ENCODE assay signal across 8 cellular contexts in the genomic region with DNA sequence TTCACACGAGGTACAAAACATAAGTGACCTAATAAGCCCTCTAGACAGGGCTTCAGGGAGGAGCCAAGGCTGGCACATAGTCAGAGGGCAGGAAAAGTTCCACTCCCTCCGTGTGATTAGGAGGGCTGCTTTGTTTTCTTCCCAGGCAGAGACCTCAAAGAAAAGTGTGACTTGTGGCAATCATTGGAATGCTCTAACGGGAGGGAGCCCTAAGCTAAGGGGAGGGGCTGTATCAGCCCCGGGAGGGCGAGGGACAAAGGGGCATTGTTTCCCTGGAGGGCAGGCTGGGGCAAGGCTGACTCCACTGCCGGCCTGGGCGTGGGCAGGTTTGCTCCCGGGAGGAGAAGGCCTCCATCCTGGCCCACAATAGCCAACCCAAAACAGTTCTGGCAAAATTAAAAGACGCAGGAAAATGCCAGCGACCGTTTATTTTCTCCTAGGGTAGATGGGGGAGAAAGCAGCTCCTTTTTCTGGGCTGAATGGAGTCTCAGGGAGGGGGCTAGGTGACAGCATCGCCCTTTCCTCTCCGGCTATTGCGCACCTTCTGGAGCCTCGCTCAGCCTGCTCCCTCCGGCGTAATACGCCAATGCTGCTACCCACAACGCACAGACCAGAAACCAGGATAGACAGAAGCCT.
DNase-seq lines count a peak whose midpoint lies in the region; ATAC-seq and TF ChIP-seq lines count a peak whose summit lies in the region.

No MANE protein-coding gene starts in this region.

- H3K27ac Mint-ChIP-seq in activated CD4-positive, alpha-beta memory T cell treated with anti-CD3 and anti-CD28 coated beads, Interleukin-2, amount 10 ng/mL, durations not matched to agents 7 days and 5 days, result no peak overlapping the region

- TF ChIP-seq CTCF in left ventricle myocardium inferior (IDR thresholded peaks at IDR 0.05; ENCODE audit: borderline replicate concordance) (no peak), GM13976 (IDR thresholded peaks at IDR 0.05; ENCODE audit: borderline replicate concordance, control extremely low read depth, extremely low read depth, insufficient read depth, missing control alignments) (no peak)

- no peaks in the 10 kb centered on the region for H3K36me3 Mint-ChIP-seq in activated CD4-positive, alpha-beta memory T cell treated with anti-CD3 and anti-CD28 coated beads, Interleukin-2, amount 10 ng/mL, durations not matched to agents 7 days and 5 days (ENCODE audit: low read depth)

- peak overlapping the region; percentile 80 for H2AFZ ChIP-seq in trophoblast cell (ENCODE audit: insufficient read depth, low read length, poor library complexity)

- H3K36me3 ChIP-seq in left ventricle myocardium inferior, result no peaks in the 10 kb centered on the region
- H3K36me3 ChIP-seq in trophoblast cell (ENCODE audit: control insufficient read depth in 1 of 2, insufficient read depth in 2 of 2, low read length in 2 of 2), result no peaks in the 10 kb centered on the region

- in situ Hi-C loops in GM13976 (cut with MboI; ENCODE audit: low sequenced_read_pairs, unreplicated experiment), result loop anchor here (5.0 to 25.0 kb wide), 3 partner anchors 555 to 1288 kb away; no protein-coding TSS in a partner anchor

- H4K91ac ChIP-seq in trophoblast cell (ENCODE audit: low read depth, low read length), result peak overlapping the region; percentile 92

- peak overlapping the region; percentile 94 for H3K27ac ChIP-seq in left ventricle myocardium inferior (replicated peaks)
- H3K27ac ChIP-seq in trophoblast cell (ENCODE audit: low read depth, low read length), result peak overlapping the region; percentile 77

- H2BK5ac ChIP-seq in trophoblast cell (ENCODE audit: low read depth, low read length, poor library complexity), result peak overlapping the region; percentile 80

- H3K4me1 ChIP-seq in left ventricle myocardium inferior (peaks cover 43% of the 10 kb centered on the region), trophoblast cell (ENCODE audit: control insufficient read depth in 1 of 2, insufficient read depth in 2 of 2, low read length in 2 of 2) (peaks cover 17 to 21% of the 10 kb centered on the region in 2 experiments)

- peaks cover 11% of the 10 kb centered on the region for H3K27me3 Mint-ChIP-seq in activated CD4-positive, alpha-beta memory T cell treated with anti-CD3 and anti-CD28 coated beads, Interleukin-2, amount 10 ng/mL, durations not matched to agents 7 days and 5 days

- H3K79me1 ChIP-seq in trophoblast cell (ENCODE audit: low read length), result peaks cover 29% of the 10 kb centered on the region

- H3K4me3 Mint-ChIP-seq in activated CD4-positive, alpha-beta memory T cell treated with anti-CD3 and anti-CD28 coated beads, Interleukin-2, amount 10 ng/mL, durations not matched to agents 7 days and 5 days, result peak overlapping the region; percentile 85

- H3K27me3 ChIP-seq in left ventricle myocardium inferior (ENCODE audit: low read depth) (no peaks in the 10 kb centered on the region), trophoblast cell (ENCODE audit: insufficient read depth, low read length) (no peaks in the 10 kb centered on the region)

- H3K14ac ChIP-seq in trophoblast cell (ENCODE audit: low read length), result peak overlapping the region; percentile 40

- intact Hi-C loops in left ventricle myocardium inferior (cut with micrococcal nuclease), result loop anchor here (5.0 to 10.0 kb wide), 4 partner anchors 55 to 613 kb away; a partner anchor contains a TSS

- no peak for DNase-seq in activated CD4-positive, alpha-beta memory T cell treated with anti-CD3 and anti-CD28 coated beads, Interleukin-2, amount 10 ng/mL, durations not matched to agents 7 days and 5 days
- DNase-seq in left ventricle myocardium inferior (peak; percentile 35), trophoblast cell (no peak), GM13976 (ENCODE audit: low spot score) (no peak)
- DNase-seq in stimulated activated CD4-positive, alpha-beta T cell treated with anti-CD3 and anti-CD28 coated beads, Interleukin-2, amount 100 ng/mL, for 24 hours, result no peak

- peaks cover 10% of the 10 kb centered on the region for H3K79me2 ChIP-seq in trophoblast cell (ENCODE audit: control insufficient read depth, insufficient read depth, low read length, poor library complexity)

- H3K4me3 ChIP-seq in GM08714 (ENCODE audit: low read length) (peak overlapping the region; percentile 60; the same call in 1 of the 2 replicates), left ventricle myocardium inferior (peak overlapping the region; percentile 75), trophoblast cell (ENCODE audit: low read depth, low read length) (peak overlapping the region; percentile 46)

- CTCF ChIA-PET in activated CD4-positive, alpha-beta memory T cell treated with anti-CD3 and anti-CD28 coated beads, Interleukin-2, amount 10 ng/mL, durations not matched to agents 7 days and 5 days (lab: Charles Lee), result interaction anchor here (0.9 to 14.8 kb wide), 7 partner anchors 17 to 557 kb away, joined by 3 to 293 read pairs (median 19); a partner anchor contains a TSS

- peaks cover 47% of the 10 kb centered on the region for H3K4me1 Mint-ChIP-seq in activated CD4-positive, alpha-beta memory T cell treated with anti-CD3 and anti-CD28 coated beads, Interleukin-2, amount 10 ng/mL, durations not matched to agents 7 days and 5 days

- peak overlapping the region; percentile 87 for H3K4me2 ChIP-seq in trophoblast cell (ENCODE audit: low read length)

- peak overlapping the region; percentile 87 for H4K8ac ChIP-seq in trophoblast cell (ENCODE audit: low read depth, low read length)

- POLR2A ChIA-PET in activated CD4-positive, alpha-beta memory T cell treated with anti-CD3 and anti-CD28 coated beads, Interleukin-2, amount 10 ng/mL, durations not matched to agents 7 days and 5 days (lab: Charles Lee), result interaction anchor here (1.1 to 8.8 kb wide), 7 partner anchors 12 to 640 kb away, joined by 4 to 88 read pairs (median 24); a partner anchor contains a TSS

- peak overlapping the region; percentile 46 for H2BK120ac ChIP-seq in trophoblast cell (ENCODE audit: insufficient read depth, low read length, poor library complexity)

- ATAC-seq in GM21390 (IDR thresholded peaks at IDR 0.05; ENCODE audit: unreplicated experiment) (no peak), HG03342 (IDR thresholded peaks at IDR 0.05; ENCODE audit: unreplicated experiment) (no peak)

- WGBS in trophoblast cell (ENCODE audit: extremely low coverage, insufficient coverage, insufficient read length), result no CpG with 5 or more reads among the region's 19 CpGs

- peak overlapping the region; percentile 6 for H2AK5ac ChIP-seq in trophoblast cell (ENCODE audit: low read length)

- no peaks in the 10 kb centered on the region for H3K9me3 Mint-ChIP-seq in activated CD4-positive, alpha-beta memory T cell treated with anti-CD3 and anti-CD28 coated beads, Interleukin-2, amount 10 ng/mL, durations not matched to agents 7 days and 5 days

- no peak overlapping the region for H3K23ac ChIP-seq in trophoblast cell (ENCODE audit: low read length)

- H3K9ac ChIP-seq in trophoblast cell (ENCODE audit: low read length), result peak overlapping the region; percentile 59

- peak overlapping the region; percentile 18 for H3K4ac ChIP-seq in trophoblast cell (ENCODE audit: low read depth, low read length)

- peak overlapping the region; percentile 68 for H4K12ac ChIP-seq in trophoblast cell (ENCODE audit: low read depth, low read length)

- peak overlapping the region; percentile 34 for H2BK12ac ChIP-seq in trophoblast cell (ENCODE audit: low read length)

- H3K18ac ChIP-seq in trophoblast cell (ENCODE audit: low read length), result peak overlapping the region; percentile 87

- H3K9me3 ChIP-seq in left ventricle myocardium inferior (replicated peaks) (no peaks in the 10 kb centered on the region), trophoblast cell (ENCODE audit: insufficient read depth, low read depth, low read length) (no peaks in the 10 kb centered on the region)
